In genomic region chr20:62127799-62128198, GRCh38 we compare ENCODE assay signal across 18 cellular contexts. TPM values are rescaled to one million over a fixed set of nuclear protein-coding genes. Genes with fewer than 3 reads are reported as not detected.
DNase-seq lines count a peak whose midpoint lies in the region; ATAC-seq and TF ChIP-seq lines count a peak whose summit lies in the region.
"Had no signal": no experiment of that assay in that cellular context is flagged by ENCODE, and none has a peak within 500 bp of the region (broad histone marks: within the 10 kb centered on the region; RNA-seq: fewer than 3 reads in every experiment).

No MANE protein-coding gene starts in this region.

- TF ChIP-seq CTCF in type B pancreatic cell (conservative IDR thresholded peaks at IDR 0.05) = no peak

- peak overlapping the region; percentile 57 for H3K27ac Mint-ChIP-seq in activated naive CD4-positive, alpha-beta T cell treated with anti-CD3 and anti-CD28 coated beads, Interleukin-2, amount 50 U/mL, for 24 hours
- H3K27ac Mint-ChIP-seq in activated naive CD4-positive, alpha-beta T cell treated with anti-CD3 and anti-CD28 coated beads, Interleukin-2, amount 50 U/mL, for 72 hours = peak overlapping the region in 1 of 2 donors; percentile 72
- H3K27ac Mint-ChIP-seq in central memory CD8-positive, alpha-beta T cell (ENCODE audit: low read depth) = peak overlapping the region; percentile 14
- peak overlapping the region; percentile 58 for H3K27ac Mint-ChIP-seq in type B pancreatic cell

- no peak for ATAC-seq in activated naive CD4-positive, alpha-beta T cell treated with anti-CD3 and anti-CD28 coated beads, Interleukin-2, amount 50 U/mL, for 72 hours
- ATAC-seq in GM18868 (IDR thresholded peaks at IDR 0.05; ENCODE audit: unreplicated experiment) = peak; percentile 54
- ATAC-seq in central memory CD8-positive, alpha-beta T cell (replicated peaks; ENCODE audit: extremely low read depth, poor library complexity, severe bottlenecking) = no peak
- ATAC-seq: HCT116, PC-3 had no signal

- H3K36me3 Mint-ChIP-seq in activated naive CD4-positive, alpha-beta T cell treated with anti-CD3 and anti-CD28 coated beads, Interleukin-2, amount 50 U/mL, for 24 hours = peaks cover 13% of the 10 kb centered on the region
- H3K36me3 Mint-ChIP-seq in activated naive CD4-positive, alpha-beta T cell treated with anti-CD3 and anti-CD28 coated beads, Interleukin-2, amount 50 U/mL, for 72 hours = peaks cover 29 to 35% of the 10 kb centered on the region in 2 donors
- peaks cover 43% of the 10 kb centered on the region for H3K36me3 Mint-ChIP-seq in central memory CD8-positive, alpha-beta T cell (ENCODE audit: insufficient read depth)
- peaks cover 36% of the 10 kb centered on the region for H3K36me3 Mint-ChIP-seq in type B pancreatic cell

- no peak for DNase-seq in activated naive CD4-positive, alpha-beta T cell treated with anti-CD3 and anti-CD28 coated beads, Interleukin-2, amount 50 U/mL, for 72 hours (ENCODE audit: low spot score in 2 of 2)
- no peak for DNase-seq in central memory CD8-positive, alpha-beta T cell (ENCODE audit: low spot score in 2 of 2)
- DNase-seq in type B pancreatic cell (ENCODE audit: extremely low spot score, unreplicated experiment) = no peak
- DNase-seq in cerebellar nuclear complex (lab: John Stamatoyannopoulos, UW) = no peak
- no peak for DNase-seq in NCI-H345 treated with DMSO at 0.1 percent for 48 hours (lab: John Stamatoyannopoulos, UW; ENCODE audit: unreplicated experiment)
- DNase-seq: ACHN; AML-193; CD4-positive, alpha-beta memory T cell; DMS79 treated with DMSO at 0.1 percent for 48 hours; KBM-7; NCI-H1436 treated with DMSO at 0.1 percent for 48 hours; NCI-H2029 treated with DMSO at 0.1 percent for 48 hours; NCI-H2171 treated with DMSO at 0.1 percent for 48 hours; NCI-H748 treated with DMSO at 0.1 percent for 48 hours; PC-3 had no signal

- H3K4me1 Mint-ChIP-seq in activated naive CD4-positive, alpha-beta T cell treated with anti-CD3 and anti-CD28 coated beads, Interleukin-2, amount 50 U/mL, for 24 hours = peaks cover 53% of the 10 kb centered on the region
- peaks cover 48% of the 10 kb centered on the region for H3K4me1 Mint-ChIP-seq in central memory CD8-positive, alpha-beta T cell
- H3K4me1 Mint-ChIP-seq in type B pancreatic cell (ENCODE audit: unreplicated experiment) = peaks cover 13% of the 10 kb centered on the region

- no peak overlapping the region for H3K4me3 Mint-ChIP-seq in activated naive CD4-positive, alpha-beta T cell treated with anti-CD3 and anti-CD28 coated beads, Interleukin-2, amount 50 U/mL, for 24 hours
- no peak overlapping the region for H3K4me3 Mint-ChIP-seq in central memory CD8-positive, alpha-beta T cell
- H3K4me3 Mint-ChIP-seq in type B pancreatic cell = no peak overlapping the region

- no peaks in the 10 kb centered on the region for H3K27me3 Mint-ChIP-seq in activated naive CD4-positive, alpha-beta T cell treated with anti-CD3 and anti-CD28 coated beads, Interleukin-2, amount 50 U/mL, for 24 hours
- H3K27me3 Mint-ChIP-seq in central memory CD8-positive, alpha-beta T cell = no peaks in the 10 kb centered on the region
- no peaks in the 10 kb centered on the region for H3K27me3 Mint-ChIP-seq in type B pancreatic cell
- H3K27me3 Mint-ChIP-seq: CD4-positive, alpha-beta memory T cell had no signal

- H3K9me3 Mint-ChIP-seq in activated naive CD4-positive, alpha-beta T cell treated with anti-CD3 and anti-CD28 coated beads, Interleukin-2, amount 50 U/mL, for 24 hours = no peaks in the 10 kb centered on the region
- H3K9me3 Mint-ChIP-seq in activated naive CD4-positive, alpha-beta T cell treated with anti-CD3 and anti-CD28 coated beads, Interleukin-2, amount 50 U/mL, for 72 hours = no peaks in the 10 kb centered on the region
- no peaks in the 10 kb centered on the region for H3K9me3 Mint-ChIP-seq in central memory CD8-positive, alpha-beta T cell
- no peaks in the 10 kb centered on the region for H3K9me3 Mint-ChIP-seq in type B pancreatic cell

RNA-seq across cellular contexts. Expression of gene LSM14B, which starts 5.5 kb away (rescaled TPM):
- 10 to 100 TPM; 34.3 to 35.6 TPM for total RNA-seq in activated naive CD4-positive, alpha-beta T cell treated with anti-CD3 and anti-CD28 coated beads, Interleukin-2, amount 50 U/mL, for 72 hours
- 45.6 and 66.3 TPM in 2 replicates for total RNA-seq in type B pancreatic cell (ENCODE audit: low replicate concordance)

RNA-seq across cellular contexts. Expression of gene PSMA7, which starts 15.4 kb away (rescaled TPM):
- 100 to 1,000 TPM; 253 to 333 TPM for total RNA-seq in activated naive CD4-positive, alpha-beta T cell treated with anti-CD3 and anti-CD28 coated beads, Interleukin-2, amount 50 U/mL, for 72 hours
- total RNA-seq in type B pancreatic cell (ENCODE audit: low replicate concordance) = 207 and 236 TPM in 2 replicates

RNA-seq across cellular contexts. Expression of gene SS18L1, which starts 15.8 kb away (rescaled TPM):
- total RNA-seq in activated naive CD4-positive, alpha-beta T cell treated with anti-CD3 and anti-CD28 coated beads, Interleukin-2, amount 50 U/mL, for 72 hours = 10 to 100 TPM; 21.7 to 52.4 TPM
- 20.5 and 25.5 TPM in 2 replicates for total RNA-seq in type B pancreatic cell (ENCODE audit: low replicate concordance)

RNA-seq across cellular contexts. Expression of gene MTG2, which starts 55.0 kb away (rescaled TPM):
- 10 to 100 TPM; 33.9 to 39.5 TPM for total RNA-seq in activated naive CD4-positive, alpha-beta T cell treated with anti-CD3 and anti-CD28 coated beads, Interleukin-2, amount 50 U/mL, for 72 hours
- 35.6 and 37.4 TPM in 2 replicates for total RNA-seq in type B pancreatic cell (ENCODE audit: low replicate concordance)
